ENCODE assay signal across 17 cellular contexts in the genomic region with DNA sequence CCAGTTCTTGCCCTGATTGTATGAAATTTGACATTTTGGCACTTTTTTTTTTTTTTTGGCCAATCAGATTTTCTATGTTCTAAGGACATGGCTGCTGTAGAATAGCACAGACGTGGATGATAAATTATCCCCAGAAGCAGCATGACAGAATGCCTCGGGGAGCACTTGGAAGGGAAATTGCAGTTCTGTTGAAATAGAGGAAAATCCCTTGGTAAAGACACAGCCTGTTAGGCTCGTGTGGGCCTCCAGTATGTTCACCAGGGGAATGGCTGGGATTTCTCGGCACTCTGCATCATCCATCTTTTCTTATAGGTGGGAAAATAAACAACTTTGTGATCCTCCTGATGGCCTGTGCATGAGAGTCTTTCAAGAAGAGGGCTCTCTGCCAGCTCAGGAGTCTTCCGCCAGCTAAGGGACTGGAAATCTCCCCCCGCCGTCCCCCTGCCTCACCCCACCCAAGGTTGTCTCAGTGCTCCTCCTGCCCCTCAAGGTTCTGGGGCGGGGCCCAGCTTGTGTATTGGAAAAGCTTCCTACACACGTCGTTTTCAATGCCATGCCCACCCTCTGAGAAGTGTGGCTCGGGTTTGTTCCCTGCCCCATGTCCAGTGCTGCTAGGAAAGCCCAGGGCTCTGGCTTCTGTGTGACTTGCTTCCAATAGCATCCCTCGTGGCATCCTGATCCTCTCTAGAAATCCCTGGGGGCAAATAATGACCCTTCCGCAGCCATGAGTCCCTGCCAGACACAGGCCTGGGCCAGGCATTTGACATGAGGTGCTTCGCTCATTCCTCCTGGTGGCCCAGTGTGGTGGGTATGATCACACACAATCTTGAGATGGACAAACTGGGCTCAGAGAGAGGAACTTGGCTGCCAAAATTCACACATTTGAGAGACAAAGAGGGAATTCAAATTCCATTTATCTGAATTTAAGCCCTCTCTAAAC.
DNase-seq lines count a peak whose midpoint lies in the region; ATAC-seq and TF ChIP-seq lines count a peak whose summit lies in the region.
"Had no signal": no experiment of that assay in that cellular context is flagged by ENCODE, and none has a peak within 500 bp of the region (broad histone marks: within the 10 kb centered on the region; RNA-seq: fewer than 3 reads in every experiment).

No MANE protein-coding gene starts in this region.

- peaks cover 44% of the 10 kb centered on the region for H3K4me1 ChIP-seq in adipocyte (ENCODE audit: control insufficient read depth, insufficient read depth, low read length)

- TF ChIP-seq CTCF in fibroblast of villous mesenchyme (IDR thresholded peaks at IDR 0.05; ENCODE audit: insufficient read depth, low read depth, low read length) = no peak

- H3K4me3 ChIP-seq in adipocyte (ENCODE audit: low read length) = no peak overlapping the region
- no peak overlapping the region for H3K4me3 ChIP-seq in fibroblast of villous mesenchyme (ENCODE audit: low read depth, low read length)
- H3K4me3 ChIP-seq: cardiac muscle cell, lung had no signal

- H3K27me3 ChIP-seq in adipocyte (replicated peaks; ENCODE audit: control insufficient read depth, insufficient read depth, low read length) = peaks cover 2% of the 10 kb centered on the region

- DNase-seq in EL (peak; percentile 38), adipocyte (ENCODE audit: low read depth) (peak; percentile 32), fibroblast of villous mesenchyme (ENCODE audit: low read depth) (peak; percentile 36), stromal cell of bone marrow (ENCODE audit: low read depth) (peak; percentile 44), NOMO-1 (lab: John Stamatoyannopoulos, UW; ENCODE audit: unreplicated experiment in 2 of 2) (no peak)
- DNase-seq: activated CD4-positive, CD25-positive, alpha-beta regulatory T cell treated with anti-CD3 and anti-CD28 coated beads, Interleukin-2, amount 50 U/mL, for 72 hours; activated CD8-positive, alpha-beta memory T cell treated with anti-CD3 and anti-CD28 coated beads, Interleukin-2, amount 50 U/mL, for 4 hours; CD4-positive, alpha-beta T cell; GDM1; HFFc6; natural killer cell; NCI-H1092; SHP77 had no signal

- no peaks in the 10 kb centered on the region for H3K9me3 ChIP-seq in adipocyte (ENCODE audit: control insufficient read depth, low read length)

- ATAC-seq in HG03565 (IDR thresholded peaks at IDR 0.05; ENCODE audit: unreplicated experiment) (no peak), HG03045 (IDR thresholded peaks at IDR 0.05; ENCODE audit: unreplicated experiment) (no peak)
- ATAC-seq: natural killer cell had no signal

- H3K36me3 ChIP-seq in adipocyte (ENCODE audit: control insufficient read depth, insufficient read depth, low read length, severe bottlenecking) = no peaks in the 10 kb centered on the region
- H3K36me3 ChIP-seq: cardiac muscle cell had no signal

- H3K9ac ChIP-seq in adipocyte (ENCODE audit: low read length) = peak overlapping the region; percentile 2

Comparison
In these comparisons a context has a peak if more than half of its experiments do, and no peak if none do; other contexts are left out.
1. DNase-seq: peak in EL (single experiment), adipocyte (single experiment), fibroblast of villous mesenchyme (single experiment) and stromal cell of bone marrow (single experiment); none in NOMO-1 (0 of 2).